Comparison of ENCODE assay signal across 8 cellular contexts in genomic region chr11:65419460-65419772, GRCh38. TPM values are rescaled to one million over a fixed set of nuclear protein-coding genes. Genes with fewer than 3 reads are reported as not detected.
A peak's percentile ranks its signal among the peaks of the same experiment; 100 is the strongest.
DNase-seq lines count a peak whose midpoint lies in the region; ATAC-seq and TF ChIP-seq lines count a peak whose summit lies in the region.

No MANE protein-coding gene starts in this region.

- H3K4me3 ChIP-seq in ascending aorta, result peak overlapping the region; percentile 56 to 80

- no peaks in the 10 kb centered on the region for H3K9me3 ChIP-seq in ascending aorta

- H3K27ac Mint-ChIP-seq in T-helper 1 cell treated with Interleukin-12 subunit alpha and Interleukin-12 subunit beta and Interleukin-4 antibody, amounts not matched to agents 30 μg/mL and 1 μg/mL, for 36 hours, result peak overlapping the region; percentile 99

- H3K27ac ChIP-seq in ascending aorta (peak overlapping the region; percentile 97 to 99), substantia nigra (ENCODE audit: low read depth, low read length, poor library complexity, severe bottlenecking) (peak overlapping the region; percentile 100)

- DNase-seq in T-helper 1 cell (no peak), ascending aorta (ENCODE audit: low spot score in 2 of 2) (no peak), left lobe of liver (ENCODE audit: low spot score) (peak; percentile 66), substantia nigra (lab: John Stamatoyannopoulos, UW) (peak in 1 of 49 donors; percentile 69), occipital lobe (lab: John Stamatoyannopoulos, UW) (no peak), HT-29 (ENCODE audit: low spot score) (no peak)

- peaks cover 32 to 46% of the 10 kb centered on the region in 2 donors for H3K4me1 ChIP-seq in ascending aorta

- ATAC-seq in left lobe of liver, result no peak
- no peak for ATAC-seq in GM19023 (IDR thresholded peaks at IDR 0.05; ENCODE audit: unreplicated experiment)

- TF ChIP-seq CTCF in ascending aorta (IDR thresholded peaks at IDR 0.05), result no peak

- peaks cover 8 to 11% of the 10 kb centered on the region in 2 donors for H3K36me3 ChIP-seq in ascending aorta

- intact Hi-C loops in ascending aorta (cut with DNase I), result loop anchor here (1.0 to 5.0 kb wide), 4 partner anchors 52 to 438 kb away; partner anchors contain the start of gene CFL1

- peaks cover 25% of the 10 kb centered on the region for H3K36me3 Mint-ChIP-seq in T-helper 1 cell treated with Interleukin-12 subunit alpha and Interleukin-12 subunit beta and Interleukin-4 antibody, amounts not matched to agents 30 μg/mL and 1 μg/mL, for 36 hours (ENCODE audit: low read depth)

- no peaks in the 10 kb centered on the region for H3K27me3 ChIP-seq in ascending aorta

- H3K27me3 Mint-ChIP-seq in T-helper 1 cell treated with Interleukin-12 subunit alpha and Interleukin-12 subunit beta and Interleukin-4 antibody, amounts not matched to agents 30 μg/mL and 1 μg/mL, for 36 hours (ENCODE audit: low read depth), result peaks cover 14% of the 10 kb centered on the region

- H3K4me3 Mint-ChIP-seq in T-helper 1 cell treated with Interleukin-12 subunit alpha and Interleukin-12 subunit beta and Interleukin-4 antibody, amounts not matched to agents 30 μg/mL and 1 μg/mL, for 36 hours, result peak overlapping the region; percentile 99

- peaks cover 56% of the 10 kb centered on the region for H3K4me1 Mint-ChIP-seq in T-helper 1 cell treated with Interleukin-12 subunit alpha and Interleukin-12 subunit beta and Interleukin-4 antibody, amounts not matched to agents 30 μg/mL and 1 μg/mL, for 36 hours (ENCODE audit: low read depth)

- no peaks in the 10 kb centered on the region for H3K9me3 Mint-ChIP-seq in T-helper 1 cell treated with Interleukin-12 subunit alpha and Interleukin-12 subunit beta and Interleukin-4 antibody, amounts not matched to agents 30 μg/mL and 1 μg/mL, for 36 hours

RNA-seq across cellular contexts. Expression of gene NEAT1, which starts 3.2 kb away (rescaled TPM):
- 180 TPM for total RNA-seq in ascending aorta
- 766 TPM for total RNA-seq in left lobe of liver
- total RNA-seq in occipital lobe, result 3.6 TPM
- total RNA-seq in HT-29 (2014; rRNA removed; shearing (Covaris generic)), result 50.1 and 61.5 TPM in 2 replicates

RNA-seq across cellular contexts. Expression of gene FRMD8, which starts 33.0 kb away (rescaled TPM):
- 99.3 TPM for total RNA-seq in ascending aorta
- total RNA-seq in left lobe of liver, result 9.3 TPM
- 9.2 TPM for total RNA-seq in occipital lobe
- total RNA-seq in HT-29 (2014; rRNA removed; shearing (Covaris generic)), result 102 and 106 TPM in 2 replicates

RNA-seq across cellular contexts. Expression of gene SLC25A45, which starts 37.0 kb away (rescaled TPM):
- total RNA-seq in ascending aorta, result 11.4 TPM
- 14.5 TPM for total RNA-seq in left lobe of liver
- total RNA-seq in occipital lobe, result 0.31 TPM
- total RNA-seq in HT-29 (2014; rRNA removed; shearing (Covaris generic)), result 5.8 and 8.8 TPM in 2 replicates

Comparison
In these comparisons a context has a peak if more than half of its experiments do, and no peak if none do; other contexts are left out.
1. RNA of gene NEAT1, which starts 3.2 kb away (total RNA-seq): 766 TPM in left lobe of liver (single experiment), 180 TPM in ascending aorta (single experiment) and 50.1 to 61.5 TPM in HT-29; 3.6 TPM in occipital lobe (single experiment); every median in the first group is over 10 times any median in the second.